In genomic region chr4:78864405-78865024, GRCh38 we compare ENCODE assay signal across 8 cellular contexts.
DNase-seq lines count a peak whose midpoint lies in the region; ATAC-seq lines count a peak whose summit lies in the region.

No MANE protein-coding gene starts in this region.

- ATAC-seq in HG02610 (IDR thresholded peaks at IDR 0.05; ENCODE audit: unreplicated experiment) (peak; percentile 53), T-cell (replicated peaks in 1 of 4) (peak in 3 of 4 experiments; percentile 38 to 59 (median 48))

- peak; percentile 56 for DNase-seq in GF-D8 (lab: John Stamatoyannopoulos, UW)
- peak; percentile 39 for DNase-seq in NCI-H187 treated with DMSO at 0.1 percent for 48 hours (lab: John Stamatoyannopoulos, UW)
- peak in 10 of 34 experiments; percentile 2 to 34 (median 14) for DNase-seq in T-cell
- peak; percentile 94 for DNase-seq in fibroblast of peridontal ligament (ENCODE audit: extremely low read depth)
- peak; percentile 52 for DNase-seq in neuronal stem cell (ENCODE audit: low spot score)
- DNase-seq in MG63: no peak
- no peak for DNase-seq in posterior vena cava (ENCODE audit: low spot score)

- H3K14ac ChIP-seq in neuronal stem cell (ENCODE audit: low read length): no peak overlapping the region

- no peak overlapping the region for H3K18ac ChIP-seq in neuronal stem cell (ENCODE audit: low read length)

- H3K4me1 Mint-ChIP-seq in T-cell: peaks cover 0 to 2% (median 1%) of the 10 kb centered on the region in 3 donors

- H3K4me3 Mint-ChIP-seq in T-cell: no peak overlapping the region

- H2BK15ac ChIP-seq in neuronal stem cell (ENCODE audit: low read length): no peak overlapping the region

- no peak overlapping the region for H2BK120ac ChIP-seq in neuronal stem cell (ENCODE audit: low read depth, low read length)

- H3K27ac Mint-ChIP-seq in T-cell: no peak overlapping the region

- CTCF ChIA-PET in T-cell (lab: Charles Lee): interaction anchor here (0.6 to 1.1 kb wide), 11 partner anchors 13 to 905 kb away, joined by 3 to 6 read pairs (median 3); no protein-coding TSS in a partner anchor

- no peak overlapping the region for H3K9ac ChIP-seq in neuronal stem cell (ENCODE audit: low read depth, low read length, poor library complexity)

- WGBS in neuronal stem cell (ENCODE audit: extremely low coverage in 2 of 2, insufficient read length in 2 of 2, insufficient replicate concordance in 1 of 2), 2 donors: no CpG with 5 or more reads among the region's 3 CpGs

- H4K91ac ChIP-seq in neuronal stem cell (ENCODE audit: low read depth, low read length, poor library complexity): no peak overlapping the region

- POLR2A ChIA-PET in T-cell (lab: Charles Lee): interaction anchor here in 1 of 2 donors (0.6 kb wide), 1 partner anchor 100 kb away, joined by 3 read pairs; no protein-coding TSS in a partner anchor

- no peaks in the 10 kb centered on the region for H3K27me3 ChIP-seq in neuronal stem cell (ENCODE audit: control insufficient read depth in 3 of 3, insufficient read depth in 3 of 3, low read depth in 1 of 3, low read length in 3 of 3)
- no peaks in the 10 kb centered on the region for H3K27me3 ChIP-seq in MG63

- H3K36me3 ChIP-seq in neuronal stem cell (replicated peaks in 1 of 2; ENCODE audit: control insufficient read depth in 2 of 2, insufficient read depth in 2 of 2, low read length in 2 of 2): peaks cover 2 to 61% of the 10 kb centered on the region in 2 donors
- H3K36me3 ChIP-seq in MG63: no peaks in the 10 kb centered on the region

- H3K9me3 ChIP-seq in neuronal stem cell (replicated peaks in 1 of 2; ENCODE audit: control insufficient read depth in 2 of 2, insufficient read depth in 1 of 2, low read depth in 1 of 2, low read length in 2 of 2): no peaks in the 10 kb centered on the region
- H3K9me3 ChIP-seq in MG63: no peaks in the 10 kb centered on the region

- no peak overlapping the region for H3K23ac ChIP-seq in neuronal stem cell (ENCODE audit: low read depth, low read length, poor library complexity)

- H2AK5ac ChIP-seq in neuronal stem cell (ENCODE audit: low read depth, low read length): no peak overlapping the region

- H3K79me1 ChIP-seq in neuronal stem cell (ENCODE audit: low read depth, low read length): no peaks in the 10 kb centered on the region

- no peak overlapping the region for H4K8ac ChIP-seq in neuronal stem cell (ENCODE audit: low read depth, low read length)

- no peaks in the 10 kb centered on the region for H3K27me3 Mint-ChIP-seq in T-cell

- intact Hi-C loops in posterior vena cava (cut with DNase I): loop anchor here (5.0 to 10.0 kb wide), 2 partner anchors 222 to 250 kb away; no protein-coding TSS in a partner anchor

- H3K4me2 ChIP-seq in neuronal stem cell (ENCODE audit: insufficient read depth, low read length, poor library complexity, severe bottlenecking): no peak overlapping the region

- peaks cover 13% of the 10 kb centered on the region for H3K36me3 Mint-ChIP-seq in T-cell

- H3K4me1 ChIP-seq in neuronal stem cell (ENCODE audit: control insufficient read depth in 2 of 2, insufficient read depth in 1 of 2, low read depth in 1 of 2, low read length in 2 of 2): no peaks in the 10 kb centered on the region

- H3K9me3 Mint-ChIP-seq in T-cell: no peaks in the 10 kb centered on the region

- H3K4me3 ChIP-seq in neuronal stem cell (ENCODE audit: low read length in 2 of 2): no peak overlapping the region
- H3K4me3 ChIP-seq in MG63: no peak overlapping the region

- H3K27ac ChIP-seq in neuronal stem cell (replicated peaks; ENCODE audit: low read length): no peak overlapping the region

- H3K4ac ChIP-seq in neuronal stem cell (ENCODE audit: low read length): no peak overlapping the region

- no peak overlapping the region for H2AFZ ChIP-seq in neuronal stem cell (ENCODE audit: low read length)

- no peak overlapping the region for H2BK5ac ChIP-seq in neuronal stem cell (ENCODE audit: low read length)

- no peak overlapping the region for H2BK12ac ChIP-seq in neuronal stem cell (ENCODE audit: low read length)

Comparison
In these comparisons a context has a peak if more than half of its experiments do, and no peak if none do; other contexts are left out.
1. DNase-seq: peak in GF-D8 (single experiment), NCI-H187 treated with DMSO at 0.1 percent for 48 hours (single experiment), fibroblast of peridontal ligament (single experiment) and neuronal stem cell (single experiment); none in MG63 (single experiment) and posterior vena cava (single experiment).